Comparison of ENCODE assay signal across 1 cellular context in the genomic region with DNA sequence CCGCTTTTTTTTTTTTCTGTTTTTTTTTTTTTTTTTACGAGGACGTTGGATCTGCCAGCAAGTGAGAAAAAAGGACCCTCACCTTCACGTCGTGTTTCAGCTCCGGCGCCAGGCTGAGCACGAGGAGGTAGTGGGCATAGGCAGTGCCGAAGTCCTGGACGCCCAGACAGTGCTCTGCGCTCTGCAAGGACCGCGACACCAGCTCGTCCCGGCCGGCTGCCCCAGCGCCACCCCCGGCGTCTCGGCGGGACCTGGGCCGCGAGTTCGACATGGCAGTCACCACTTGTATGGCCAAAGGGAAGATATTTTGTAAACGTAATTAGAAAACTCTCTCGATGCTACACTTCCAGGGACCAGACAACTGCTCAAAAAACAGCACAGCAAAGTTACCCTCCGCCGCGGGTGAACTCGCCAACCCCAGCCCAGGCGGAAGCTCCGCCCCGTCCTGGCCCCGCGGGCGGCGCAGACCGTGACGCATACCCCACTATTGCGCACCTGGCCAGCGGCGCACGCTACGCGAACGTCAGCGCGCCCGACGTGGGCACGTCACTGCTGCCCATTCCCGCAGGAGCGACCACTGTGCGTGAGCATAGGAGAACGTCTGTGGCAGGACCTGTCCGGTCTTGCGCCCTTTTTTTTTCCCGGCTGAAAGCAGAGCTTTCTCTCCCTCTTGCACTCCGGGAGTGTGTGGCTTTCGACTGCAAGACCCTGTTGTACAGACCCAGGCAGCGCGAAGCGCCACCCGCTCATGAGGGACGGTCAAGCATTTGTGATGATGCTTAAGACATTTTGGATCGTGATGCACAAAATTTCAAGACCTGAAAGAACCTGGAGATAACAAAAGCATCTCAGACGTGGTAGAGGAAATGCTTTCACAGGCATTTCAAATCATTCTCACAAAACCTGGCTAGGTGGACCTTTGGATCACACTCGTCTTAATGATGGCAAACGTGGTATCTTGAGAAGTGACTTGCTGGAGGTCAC.
TF ChIP-seq lines count a peak whose summit lies in the region.

A gene (minus strand): TSS at position 447 of the 984 bp plus-strand sequence. CDS start 176 bp downstream, at position 271.

TF ChIP-seq in SK-N-SH treated with all-trans-retinoic acid at 6 μM for 48 hours, 23 proteins besides CTCF, POLR2A, EP300 and RAD21 (continued from another document):
- TF ChIP-seq, protein P1, sequence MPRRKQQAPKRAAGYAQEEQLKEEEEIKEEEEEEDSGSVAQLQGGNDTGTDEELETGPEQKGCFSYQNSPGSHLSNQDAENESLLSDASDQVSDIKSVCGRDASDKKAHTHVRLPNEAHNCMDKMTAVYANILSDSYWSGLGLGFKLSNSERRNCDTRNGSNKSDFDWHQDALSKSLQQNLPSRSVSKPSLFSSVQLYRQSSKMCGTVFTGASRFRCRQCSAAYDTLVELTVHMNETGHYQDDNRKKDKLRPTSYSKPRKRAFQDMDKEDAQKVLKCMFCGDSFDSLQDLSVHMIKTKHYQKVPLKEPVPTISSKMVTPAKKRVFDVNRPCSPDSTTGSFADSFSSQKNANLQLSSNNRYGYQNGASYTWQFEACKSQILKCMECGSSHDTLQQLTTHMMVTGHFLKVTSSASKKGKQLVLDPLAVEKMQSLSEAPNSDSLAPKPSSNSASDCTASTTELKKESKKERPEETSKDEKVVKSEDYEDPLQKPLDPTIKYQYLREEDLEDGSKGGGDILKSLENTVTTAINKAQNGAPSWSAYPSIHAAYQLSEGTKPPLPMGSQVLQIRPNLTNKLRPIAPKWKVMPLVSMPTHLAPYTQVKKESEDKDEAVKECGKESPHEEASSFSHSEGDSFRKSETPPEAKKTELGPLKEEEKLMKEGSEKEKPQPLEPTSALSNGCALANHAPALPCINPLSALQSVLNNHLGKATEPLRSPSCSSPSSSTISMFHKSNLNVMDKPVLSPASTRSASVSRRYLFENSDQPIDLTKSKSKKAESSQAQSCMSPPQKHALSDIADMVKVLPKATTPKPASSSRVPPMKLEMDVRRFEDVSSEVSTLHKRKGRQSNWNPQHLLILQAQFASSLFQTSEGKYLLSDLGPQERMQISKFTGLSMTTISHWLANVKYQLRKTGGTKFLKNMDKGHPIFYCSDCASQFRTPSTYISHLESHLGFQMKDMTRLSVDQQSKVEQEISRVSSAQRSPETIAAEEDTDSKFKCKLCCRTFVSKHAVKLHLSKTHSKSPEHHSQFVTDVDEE (CRISPR knock-in tag; IDR thresholded peaks at IDR 0.05): 0 out of 2 replicates have a peak, but pooled peaks have one; percentile 24
- TF ChIP-seq GLIS3 (CRISPR knock-in tag; IDR thresholded peaks at IDR 0.05) (no peak), ZNF70 (CRISPR knock-in tag; IDR thresholded peaks at IDR 0.05) (no peak)
- TF ChIP-seq, protein P2, sequence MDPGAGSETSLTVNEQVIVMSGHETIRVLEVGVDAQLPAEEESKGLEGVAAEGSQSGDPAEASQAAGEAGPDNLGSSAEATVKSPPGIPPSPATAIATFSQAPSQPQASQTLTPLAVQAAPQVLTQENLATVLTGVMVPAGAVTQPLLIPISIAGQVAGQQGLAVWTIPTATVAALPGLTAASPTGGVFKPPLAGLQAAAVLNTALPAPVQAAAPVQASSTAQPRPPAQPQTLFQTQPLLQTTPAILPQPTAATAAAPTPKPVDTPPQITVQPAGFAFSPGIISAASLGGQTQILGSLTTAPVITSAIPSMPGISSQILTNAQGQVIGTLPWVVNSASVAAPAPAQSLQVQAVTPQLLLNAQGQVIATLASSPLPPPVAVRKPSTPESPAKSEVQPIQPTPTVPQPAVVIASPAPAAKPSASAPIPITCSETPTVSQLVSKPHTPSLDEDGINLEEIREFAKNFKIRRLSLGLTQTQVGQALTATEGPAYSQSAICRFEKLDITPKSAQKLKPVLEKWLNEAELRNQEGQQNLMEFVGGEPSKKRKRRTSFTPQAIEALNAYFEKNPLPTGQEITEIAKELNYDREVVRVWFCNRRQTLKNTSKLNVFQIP (CRISPR knock-in tag; IDR thresholded peaks at IDR 0.05; ENCODE audit: borderline replicate concordance, low read depth): no peak
